In the genomic region with DNA sequence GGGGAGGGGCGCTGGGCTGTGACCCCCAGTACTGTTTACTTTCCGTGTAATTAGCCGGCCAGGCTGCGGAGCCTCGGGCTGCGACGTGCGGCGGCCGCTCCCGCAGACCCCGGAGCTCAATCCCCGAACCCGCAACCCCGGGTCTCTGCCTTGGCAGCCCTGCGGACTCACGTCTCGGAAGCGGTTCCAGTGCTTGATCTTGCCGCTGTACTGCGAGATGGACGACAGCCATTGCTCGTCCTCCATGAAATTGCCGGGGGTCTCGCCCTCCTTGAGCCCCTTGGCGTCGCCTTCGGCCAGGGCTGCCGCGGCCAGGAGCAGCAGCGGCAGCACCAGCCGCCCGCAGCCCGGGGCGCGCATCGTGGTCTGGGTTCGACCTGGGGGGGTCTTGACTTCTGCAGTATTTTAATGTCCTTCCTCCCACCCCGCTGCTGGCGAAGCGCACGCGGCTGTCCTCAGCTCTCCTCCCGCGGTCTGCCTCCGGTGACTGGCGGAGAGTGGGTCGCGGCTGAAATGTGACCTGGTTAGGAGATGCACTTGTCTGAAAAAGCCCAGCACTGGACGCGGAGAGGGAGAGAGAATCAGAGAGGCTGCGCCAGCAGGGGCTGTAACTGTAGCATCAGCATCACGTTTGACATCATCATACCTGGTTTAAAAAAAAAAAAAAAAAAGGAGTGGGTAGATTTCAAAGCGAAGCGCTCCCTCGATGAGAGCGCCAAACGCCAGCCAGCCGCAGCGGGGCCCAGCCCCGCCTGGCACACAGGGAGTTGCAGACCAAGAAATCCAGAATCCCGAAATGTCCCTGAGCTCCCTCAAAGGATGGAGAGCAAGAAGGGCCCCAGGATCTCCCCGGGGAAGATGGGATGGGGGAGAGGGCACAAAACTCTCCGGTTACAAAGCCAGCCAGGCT, we compare ENCODE assay signal across 1 cellular context.
TF ChIP-seq lines count a peak whose summit lies in the region.

A gene with protein sequence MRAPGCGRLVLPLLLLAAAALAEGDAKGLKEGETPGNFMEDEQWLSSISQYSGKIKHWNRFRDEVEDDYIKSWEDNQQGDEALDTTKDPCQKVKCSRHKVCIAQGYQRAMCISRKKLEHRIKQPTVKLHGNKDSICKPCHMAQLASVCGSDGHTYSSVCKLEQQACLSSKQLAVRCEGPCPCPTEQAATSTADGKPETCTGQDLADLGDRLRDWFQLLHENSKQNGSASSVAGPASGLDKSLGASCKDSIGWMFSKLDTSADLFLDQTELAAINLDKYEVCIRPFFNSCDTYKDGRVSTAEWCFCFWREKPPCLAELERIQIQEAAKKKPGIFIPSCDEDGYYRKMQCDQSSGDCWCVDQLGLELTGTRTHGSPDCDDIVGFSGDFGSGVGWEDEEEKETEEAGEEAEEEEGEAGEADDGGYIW (minus strand): TSS at position 583 of the 910 bp plus-strand sequence. CDS start 223 bp downstream, at position 360.

TF ChIP-seq in HepG2, 621 proteins besides CTCF, POLR2A, EP300 and RAD21 (continued from another document):
- TF ChIP-seq MED13 (CRISPR knock-in tag; IDR thresholded peaks at IDR 0.05), result 0 out of 2 replicates have a peak, but pooled peaks have one; percentile 15
- TF ChIP-seq MAFK (conservative IDR thresholded peaks at IDR 0.05 in 1 of 2, IDR thresholded peaks at IDR 0.05 in 1 of 2; ENCODE audit: low read length in 2 of 2), result no peak
- TF ChIP-seq MED8 (CRISPR knock-in tag; IDR thresholded peaks at IDR 0.05; ENCODE audit: insufficient replicate concordance), result peak; percentile 38
- TF ChIP-seq ZNF484 (CRISPR knock-in tag; IDR thresholded peaks at IDR 0.05; ENCODE audit: borderline replicate concordance, low read depth), result no peak
- TF ChIP-seq HDAC6 (IDR thresholded peaks at IDR 0.05; ENCODE audit: low read depth, low read length), result no peak
TF ChIP-seq in HepG2: peak in this region for 46.
